Comparison of ENCODE assay signal across 8 cellular contexts in the genomic region with DNA sequence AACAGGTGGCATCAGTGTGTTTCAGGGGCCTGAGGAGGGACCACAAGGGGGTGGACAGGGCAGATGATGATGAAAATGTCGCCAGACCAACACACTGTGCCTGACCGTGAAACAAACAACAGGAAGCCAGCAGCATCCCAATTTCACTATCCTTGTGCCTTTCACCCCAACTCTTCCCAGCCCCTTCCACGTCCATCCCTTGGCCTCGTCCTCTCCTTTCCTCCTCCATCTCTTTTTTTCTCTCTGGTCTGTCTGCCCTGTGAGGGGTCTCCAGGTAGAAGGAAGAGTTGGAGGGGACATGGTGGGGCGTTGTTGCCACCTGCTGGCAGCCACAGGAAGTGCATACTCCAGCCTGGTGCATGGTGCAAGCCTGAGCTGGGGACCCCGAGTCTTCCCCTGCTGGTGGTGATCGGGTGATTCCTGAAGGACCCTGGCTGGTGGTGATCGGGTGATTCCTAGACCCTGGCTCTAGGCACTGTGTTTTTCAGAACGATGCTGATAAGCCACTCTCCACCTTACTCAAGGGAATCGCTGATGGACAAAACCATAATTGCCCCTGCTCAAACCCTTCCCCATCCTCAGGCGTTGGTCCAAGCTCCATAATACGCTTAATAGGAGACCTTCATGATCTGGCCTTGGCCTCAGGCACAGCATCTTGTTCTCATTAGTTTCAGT. TPM values are rescaled to one million over a fixed set of nuclear protein-coding genes. Genes with fewer than 3 reads are reported as not detected.
DNase-seq lines count a peak whose midpoint lies in the region; ATAC-seq and TF ChIP-seq lines count a peak whose summit lies in the region.

No MANE protein-coding gene starts in this region.

- no peaks in the 10 kb centered on the region for H3K27me3 ChIP-seq in Peyer's patch
- H3K27me3 ChIP-seq in psoas muscle (ENCODE audit: insufficient read depth in 3 of 3, low read length in 2 of 3), result no peaks in the 10 kb centered on the region

- H3K36me3 ChIP-seq in Peyer's patch (no peaks in the 10 kb centered on the region), psoas muscle (ENCODE audit: insufficient read depth in 1 of 2, low read depth in 1 of 2) (no peaks in the 10 kb centered on the region)

- no peak overlapping the region for H3K4me3 ChIP-seq in Peyer's patch
- no peak overlapping the region for H3K4me3 ChIP-seq in psoas muscle

- intact Hi-C loops in activated T-helper 2 cell treated with anti-CD3 and anti-CD28 coated beads, Interferon-gamma antibody, Interleukin-2, Interleukin-4, amounts not matched to agents 10 μg/mL and 5 μg/mL and 100 μg/mL, durations not matched to agents 14 hours and 24 hours and 36 hours (cut with micrococcal nuclease), result loop anchor here (2.0 to 5.0 kb wide), 4 partner anchors 40 to 450 kb away; a partner anchor contains a TSS
- intact Hi-C loops in psoas muscle (cut with DNase I), result loop anchor here (2.0 to 5.0 kb wide), 5 partner anchors 39 to 455 kb away; no protein-coding TSS in a partner anchor

- no peak overlapping the region for H3K27ac Mint-ChIP-seq in activated T-helper 2 cell treated with anti-CD3 and anti-CD28 coated beads, Interferon-gamma antibody, Interleukin-2, Interleukin-4, amounts not matched to agents 10 μg/mL and 5 μg/mL and 100 μg/mL, durations not matched to agents 14 hours and 24 hours and 36 hours

- H3K4me1 ChIP-seq in Peyer's patch (peaks cover 0 to 36% (median 0%) of the 10 kb centered on the region in 4 donors), psoas muscle (peaks cover 9% of the 10 kb centered on the region)

- H3K4me3 Mint-ChIP-seq in activated T-helper 2 cell treated with anti-CD3 and anti-CD28 coated beads, Interferon-gamma antibody, Interleukin-2, Interleukin-4, amounts not matched to agents 10 μg/mL and 5 μg/mL and 100 μg/mL, durations not matched to agents 14 hours and 24 hours and 36 hours (ENCODE audit: low read depth), result no peak overlapping the region

- no peaks in the 10 kb centered on the region for H3K36me3 Mint-ChIP-seq in activated T-helper 2 cell treated with anti-CD3 and anti-CD28 coated beads, Interferon-gamma antibody, Interleukin-2, Interleukin-4, amounts not matched to agents 10 μg/mL and 5 μg/mL and 100 μg/mL, durations not matched to agents 14 hours and 24 hours and 36 hours (ENCODE audit: low read depth)

- TF ChIP-seq POLR2A in Peyer's patch (IDR thresholded peaks at IDR 0.05), result no peak

- peaks cover 5% of the 10 kb centered on the region for H3K27me3 Mint-ChIP-seq in activated T-helper 2 cell treated with anti-CD3 and anti-CD28 coated beads, Interferon-gamma antibody, Interleukin-2, Interleukin-4, amounts not matched to agents 10 μg/mL and 5 μg/mL and 100 μg/mL, durations not matched to agents 14 hours and 24 hours and 36 hours (ENCODE audit: low read depth)

- H3K27ac ChIP-seq in Peyer's patch (no peak overlapping the region), psoas muscle (no peak overlapping the region)

- POLR2A ChIA-PET in HEK293T (lab: Yijun Ruan, JAX), result interaction anchor here (0.7 to 1.0 kb wide), 3 partner anchors 11 to 201 kb away, joined by 3 to 6 read pairs (median 3); no protein-coding TSS in a partner anchor

- WGBS in psoas muscle, 3 donors, result 17 to 20% (median 20%) methylated on average over 12 of the region's 12 CpGs

- DNase-seq in COLO829 (ENCODE audit: low spot score) (peak; percentile 52), HEK293T (ENCODE audit: extremely low spot score) (peak; percentile 89), Peyer's patch (peak; percentile 67 to 81 (median 76)), globus pallidus (ENCODE audit: low spot score) (peak; percentile 42), psoas muscle (peak in 1 of 2 donors; percentile 71), NCI-H187 treated with DMSO at 0.1 percent for 48 hours (lab: John Stamatoyannopoulos, UW) (no peak)
- DNase-seq in activated T-helper 2 cell treated with anti-CD3 and anti-CD28 coated beads, Interferon-gamma antibody, Interleukin-2, Interleukin-4, amounts not matched to agents 10 μg/mL and 5 μg/mL and 100 μg/mL, durations not matched to agents 14 hours and 24 hours and 36 hours (ENCODE audit: low spot score), result peak; percentile 49

- peak; percentile 89 to 93 (median 92) for TF ChIP-seq CTCF in Peyer's patch (IDR thresholded peaks at IDR 0.05)
- TF ChIP-seq CTCF in psoas muscle (IDR thresholded peaks at IDR 0.05), result peak; percentile 94

- no peaks in the 10 kb centered on the region for H3K9me3 ChIP-seq in Peyer's patch
- no peaks in the 10 kb centered on the region for H3K9me3 ChIP-seq in psoas muscle

- CTCF ChIA-PET in HEK293T (lab: Yijun Ruan, JAX), result interaction anchor here (0.5 to 6.5 kb wide), 21 partner anchors 9 to 817 kb away, joined by 3 to 71 read pairs (median 4); a partner anchor contains a TSS

- H3K4me1 Mint-ChIP-seq in activated T-helper 2 cell treated with anti-CD3 and anti-CD28 coated beads, Interferon-gamma antibody, Interleukin-2, Interleukin-4, amounts not matched to agents 10 μg/mL and 5 μg/mL and 100 μg/mL, durations not matched to agents 14 hours and 24 hours and 36 hours (ENCODE audit: low read depth), result peaks cover 11% of the 10 kb centered on the region

- ATAC-seq in psoas muscle (peak; percentile 40 to 55 (median 46)), GM21423 (IDR thresholded peaks at IDR 0.05; ENCODE audit: unreplicated experiment) (no peak)

- H3K9me3 Mint-ChIP-seq in activated T-helper 2 cell treated with anti-CD3 and anti-CD28 coated beads, Interferon-gamma antibody, Interleukin-2, Interleukin-4, amounts not matched to agents 10 μg/mL and 5 μg/mL and 100 μg/mL, durations not matched to agents 14 hours and 24 hours and 36 hours, result no peaks in the 10 kb centered on the region

TF ChIP-seq in HEK293T, 16 proteins besides CTCF, POLR2A, EP300 and RAD21:
- TF ChIP-seq TARDBP (IDR thresholded peaks at IDR 0.05) (no peak), ELF4 (IDR thresholded peaks at IDR 0.05) (no peak), HDGF (IDR thresholded peaks at IDR 0.05; ENCODE audit: borderline replicate concordance) (no peak), ARNT (IDR thresholded peaks at IDR 0.05) (no peak)

RNA-seq across cellular contexts. Expression of a gene that starts 21.7 kb away (rescaled TPM):
- total RNA-seq in Peyer's patch (100 to 1,000 TPM in 1 of 4 donors, 10 to 100 TPM in 3; 46.4 to 112 (median 50.1) TPM), psoas muscle (10 to 100 TPM; 38.5 to 56.2 (median 43.2) TPM)
- 100.0 and 103 TPM in 2 replicates for total RNA-seq in activated T-helper 2 cell treated with anti-CD3 and anti-CD28 coated beads, Interferon-gamma antibody, Interleukin-2, Interleukin-4, amounts not matched to agents 10 μg/mL and 5 μg/mL and 100 μg/mL, durations not matched to agents 14 hours and 24 hours and 36 hours
- 10 to 100 TPM in 1 of 3 donors, 1 to 10 TPM in 2; 6.0 to 29.9 (median 6.1) TPM for polyA plus RNA-seq in psoas muscle

RNA-seq across cellular contexts. Expression of a gene that starts 25.1 kb away (rescaled TPM):
- total RNA-seq in Peyer's patch (100 to 1,000 TPM in 1 of 4 donors, 10 to 100 TPM in 3; 43.0 to 264 (median 72.3) TPM), psoas muscle (1 to 10 TPM; 3.2 to 6.5 (median 4.3) TPM)
- 1.1 and 1.2 TPM in 2 replicates for total RNA-seq in activated T-helper 2 cell treated with anti-CD3 and anti-CD28 coated beads, Interferon-gamma antibody, Interleukin-2, Interleukin-4, amounts not matched to agents 10 μg/mL and 5 μg/mL and 100 μg/mL, durations not matched to agents 14 hours and 24 hours and 36 hours
- polyA plus RNA-seq in psoas muscle, result 1 to 10 TPM; 1.6 to 4.6 (median 3.1) TPM

Comparison
In these comparisons a context has a peak if more than half of its experiments do, and no peak if none do; other contexts are left out.
1. RNA of a gene that starts 25.1 kb away (total RNA-seq): 43.0 to 264 TPM in Peyer's patch; 3.2 to 6.5 TPM in psoas muscle and 1.1 to 1.2 TPM in activated T-helper 2 cell treated with anti-CD3 and anti-CD28 coated beads, Interferon-gamma antibody, Interleukin-2, Interleukin-4, amounts not matched to agents 10 μg/mL and 5 μg/mL and 100 μg/mL, durations not matched to agents 14 hours and 24 hours and 36 hours; every median in the first group is over 4 times any median in the second.